21 cellular contexts compared by ENCODE assay signal in the genomic region with DNA sequence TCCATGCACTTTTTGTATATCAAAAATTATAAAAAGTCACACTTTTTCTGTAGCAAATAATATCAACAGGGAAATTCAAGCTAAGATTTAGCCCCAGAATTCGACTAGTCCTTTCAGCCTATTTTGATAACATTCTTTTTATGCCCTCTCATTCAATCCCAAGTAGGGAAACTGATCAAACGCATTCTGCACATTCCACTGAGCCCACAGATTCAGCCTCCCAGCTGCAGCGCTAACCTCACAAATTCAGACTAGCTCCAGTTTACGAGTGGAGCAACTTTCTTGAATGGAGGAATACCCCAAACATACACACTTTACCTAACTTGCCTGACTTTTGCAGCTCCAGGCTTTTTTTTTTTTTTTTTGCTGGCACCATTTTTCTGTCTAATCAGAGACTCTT.
DNase-seq lines count a peak whose midpoint lies in the region; ATAC-seq, FAIRE-seq and TF ChIP-seq lines count a peak whose summit lies in the region.
"Had no signal": no experiment of that assay in that cellular context is flagged by ENCODE, and none has a peak within 500 bp of the region (broad histone marks: within the 10 kb centered on the region; RNA-seq: fewer than 3 reads in every experiment).

No MANE protein-coding gene starts in this region.

- H3K4me3 ChIP-seq in GM23338 = no peak overlapping the region
- no peak overlapping the region for H3K4me3 ChIP-seq in astrocyte (ENCODE audit: insufficient read depth, low read depth, low read length)
- H3K4me3 ChIP-seq in mesendoderm (ENCODE audit: low read length) = no peak overlapping the region
- no peak overlapping the region for H3K4me3 ChIP-seq in breast epithelium

- H3K4me2 ChIP-seq in GM23338 (peak overlapping the region; percentile 12), astrocyte (ENCODE audit: low read length) (no peak overlapping the region), mesendoderm (ENCODE audit: low read length) (no peak overlapping the region)

- no peak overlapping the region for H2BK5ac ChIP-seq in mesendoderm (ENCODE audit: low read length)

- H2BK120ac ChIP-seq in mesendoderm (ENCODE audit: low read depth, low read length) = no peak overlapping the region

- peaks cover 27% of the 10 kb centered on the region for H3K4me1 ChIP-seq in GM23338 (ENCODE audit: insufficient read depth)
- H3K4me1 ChIP-seq in astrocyte (ENCODE audit: insufficient read depth, low read length) = no peaks in the 10 kb centered on the region
- H3K4me1 ChIP-seq in mesendoderm (ENCODE audit: control insufficient read depth, low read depth, low read length) = peaks cover 8% of the 10 kb centered on the region
- H3K4me1 ChIP-seq in breast epithelium = no peaks in the 10 kb centered on the region

- FAIRE-seq in astrocyte (lab: Jason Lieb, UNC) (no peak), urothelium cell line (lab: Jason Lieb, UNC) (no peak)
- FAIRE-seq: A204.1, D721Med, GM12892, H54 had no signal

- TF ChIP-seq POLR2A in breast epithelium (IDR thresholded peaks at IDR 0.05) = no peak

- H3K4me1 Mint-ChIP-seq in GM23338 (peaks cover 29% of the 10 kb centered on the region), astrocyte (ENCODE audit: low read depth, unreplicated experiment) (peaks cover 17% of the 10 kb centered on the region)
- H3K4me1 Mint-ChIP-seq: B cell, CD14-positive monocyte, IgD-negative memory B cell had no signal

- H2BK15ac ChIP-seq in mesendoderm (replicated peaks; ENCODE audit: low read depth) = no peak overlapping the region

- intact Hi-C loops in breast epithelium (cut with DNase I; ENCODE audit: low total_unique reads) = no loop called here

- ATAC-seq in GM23338 = peak; percentile 45
- ATAC-seq in HG03457 (IDR thresholded peaks at IDR 0.05; ENCODE audit: unreplicated experiment) = no peak
- ATAC-seq: CD8-positive, alpha-beta T cell; HCT116 had no signal

- WGBS in mesendoderm (ENCODE audit: extremely low coverage, insufficient coverage, low lambda C conversion rate) = no CpG with 5 or more reads among the region's 4 CpGs

- no peak overlapping the region for H2AFZ ChIP-seq in GM23338
- H2AFZ ChIP-seq in astrocyte (ENCODE audit: low read depth, low read length) = no peak overlapping the region

- TF ChIP-seq CTCF in GM23338 (conservative IDR thresholded peaks at IDR 0.05; ENCODE audit: low read depth in 2 of 2) = no peak
- no peak for TF ChIP-seq CTCF in astrocyte (IDR thresholded peaks at IDR 0.05; ENCODE audit: insufficient read depth, low read depth, low read length)
- TF ChIP-seq CTCF in breast epithelium (IDR thresholded peaks at IDR 0.05) = no peak

- H3K9me3 ChIP-seq in astrocyte (ENCODE audit: insufficient read depth, low read depth, low read length) = no peaks in the 10 kb centered on the region
- H3K9me3 ChIP-seq in breast epithelium = no peaks in the 10 kb centered on the region

- H3K9ac ChIP-seq in astrocyte (ENCODE audit: low read length) (no peak overlapping the region), mesendoderm (ENCODE audit: low read length) (no peak overlapping the region)

- H3K27ac ChIP-seq in GM23338 (ENCODE audit: low read depth) (no peak overlapping the region), astrocyte (ENCODE audit: low read depth, low read length) (no peak overlapping the region), mesendoderm (ENCODE audit: low read depth, low read length) (no peak overlapping the region), breast epithelium (no peak overlapping the region)

- peaks cover 4% of the 10 kb centered on the region; the same call in 1 of the 2 replicates for H4K20me1 ChIP-seq in GM23338 (replicated peaks; ENCODE audit: insufficient read depth)
- no peaks in the 10 kb centered on the region for H4K20me1 ChIP-seq in astrocyte (ENCODE audit: insufficient read depth, low read length)

- H3K27me3 Mint-ChIP-seq in GM23338 (ENCODE audit: insufficient read depth, low read depth, poor library complexity) = peaks cover 6% of the 10 kb centered on the region
- H3K27me3 Mint-ChIP-seq in astrocyte (ENCODE audit: low read depth, unreplicated experiment) = no peaks in the 10 kb centered on the region
- H3K27me3 Mint-ChIP-seq: IgD-negative memory B cell had no signal

- H3K4me3 Mint-ChIP-seq in GM23338 (no peak overlapping the region), astrocyte (ENCODE audit: unreplicated experiment) (no peak overlapping the region)
- H3K4me3 Mint-ChIP-seq: B cell; CD14-positive monocyte; CD8-positive, alpha-beta T cell; IgD-negative memory B cell had no signal

- 0 out of 2 replicates have a peak, but pooled peaks cover 2% of the 10 kb centered on the region for H3K79me2 ChIP-seq in GM23338 (replicated peaks; ENCODE audit: insufficient read depth)
- H3K79me2 ChIP-seq in astrocyte (ENCODE audit: insufficient read depth, low read length) = no peaks in the 10 kb centered on the region
- no peaks in the 10 kb centered on the region for H3K79me2 ChIP-seq in mesendoderm (ENCODE audit: control insufficient read depth, insufficient read depth, low read length)

- no peak overlapping the region for H3K23ac ChIP-seq in mesendoderm (ENCODE audit: low read length)

- H3K36me3 ChIP-seq in GM23338 (ENCODE audit: insufficient read depth) (no peaks in the 10 kb centered on the region), astrocyte (ENCODE audit: insufficient read depth, low read length) (no peaks in the 10 kb centered on the region), mesendoderm (ENCODE audit: control insufficient read depth, insufficient read depth, low read length) (no peaks in the 10 kb centered on the region), breast epithelium (no peaks in the 10 kb centered on the region)

- no peaks in the 10 kb centered on the region for H3K79me1 ChIP-seq in mesendoderm (ENCODE audit: low read length)

- H3K27me3 ChIP-seq in GM23338 (ENCODE audit: insufficient read depth) (no peaks in the 10 kb centered on the region), astrocyte (ENCODE audit: insufficient read depth, low read length) (peaks cover 2% of the 10 kb centered on the region), mesendoderm (ENCODE audit: insufficient read depth, low read length, poor library complexity) (no peaks in the 10 kb centered on the region), breast epithelium (no peaks in the 10 kb centered on the region)

- H3K9me2 ChIP-seq in GM23338 (ENCODE audit: insufficient read depth) = peaks cover 5% of the 10 kb centered on the region

- H3K56ac ChIP-seq in mesendoderm (ENCODE audit: low read length) = no peak overlapping the region

- H3K9me3 Mint-ChIP-seq in GM23338 (peaks cover 11% of the 10 kb centered on the region; the same call in 2 of the 3 replicates), astrocyte (ENCODE audit: unreplicated experiment) (peaks cover 13% of the 10 kb centered on the region)

- no peak overlapping the region for H4K8ac ChIP-seq in mesendoderm (ENCODE audit: low read depth, low read length)

- H3K4ac ChIP-seq in mesendoderm (ENCODE audit: low read depth, low read length) = no peak overlapping the region

- no peak overlapping the region; the same call in 1 of the 2 replicates for H3K27ac Mint-ChIP-seq in GM23338
- H3K27ac Mint-ChIP-seq in astrocyte (ENCODE audit: unreplicated experiment) = peak overlapping the region; percentile 23
- H3K27ac Mint-ChIP-seq: B cell; CD14-positive monocyte; CD8-positive, alpha-beta T cell; IgD-negative memory B cell had no signal

- no peak overlapping the region for H4K5ac ChIP-seq in mesendoderm (ENCODE audit: low read length)

- no peaks in the 10 kb centered on the region for H3F3A ChIP-seq in GM23338 (replicated peaks; ENCODE audit: low read depth)

- no peak overlapping the region for H3K18ac ChIP-seq in mesendoderm (ENCODE audit: low read length)

- H3K36me3 Mint-ChIP-seq in GM23338 (ENCODE audit: low read depth) (peaks cover 25% of the 10 kb centered on the region), astrocyte (ENCODE audit: low read depth, unreplicated experiment) (peaks cover 4% of the 10 kb centered on the region)
- H3K36me3 Mint-ChIP-seq: CD14-positive monocyte; CD8-positive, alpha-beta T cell had no signal

- H2AK5ac ChIP-seq in mesendoderm (ENCODE audit: low read length) = no peak overlapping the region

- DNase-seq in GM23338 (ENCODE audit: low spot score) (peak; percentile 64), astrocyte (ENCODE audit: low read depth) (no peak), mesendoderm (peak; percentile 38), urothelium cell line (ENCODE audit: low spot score) (peak; percentile 11), breast epithelium (ENCODE audit: low spot score in 2 of 2) (no peak), NCI-H524 treated with DMSO at 0.1 percent for 48 hours (lab: John Stamatoyannopoulos, UW) (no peak)
- DNase-seq: CD8-positive, alpha-beta T cell; COR-L47; DMS153; DMS79 treated with DMSO at 0.1 percent for 48 hours; EL; GDM1 had no signal

TF ChIP-seq in GM23338, 12 proteins besides CTCF, POLR2A, EP300 and RAD21 (continues in another document):
- TF ChIP-seq EZH2phosphoT487 (IDR thresholded peaks at IDR 0.05; ENCODE audit: unreplicated experiment) = no peak
- no peak for TF ChIP-seq CREB1 (CRISPR knock-in tag; IDR thresholded peaks at IDR 0.05; ENCODE audit: low read depth)
- TF ChIP-seq, protein P1, sequence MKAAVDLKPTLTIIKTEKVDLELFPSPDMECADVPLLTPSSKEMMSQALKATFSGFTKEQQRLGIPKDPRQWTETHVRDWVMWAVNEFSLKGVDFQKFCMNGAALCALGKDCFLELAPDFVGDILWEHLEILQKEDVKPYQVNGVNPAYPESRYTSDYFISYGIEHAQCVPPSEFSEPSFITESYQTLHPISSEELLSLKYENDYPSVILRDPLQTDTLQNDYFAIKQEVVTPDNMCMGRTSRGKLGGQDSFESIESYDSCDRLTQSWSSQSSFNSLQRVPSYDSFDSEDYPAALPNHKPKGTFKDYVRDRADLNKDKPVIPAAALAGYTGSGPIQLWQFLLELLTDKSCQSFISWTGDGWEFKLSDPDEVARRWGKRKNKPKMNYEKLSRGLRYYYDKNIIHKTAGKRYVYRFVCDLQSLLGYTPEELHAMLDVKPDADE (IDR thresholded peaks at IDR 0.05) = no peak

Comparison
In these comparisons a context has a peak if more than half of its experiments do, and no peak if none do; other contexts are left out.
1. DNase-seq: peak in GM23338 (single experiment), mesendoderm (single experiment) and urothelium cell line (single experiment); none in astrocyte (single experiment), breast epithelium (0 of 2) and NCI-H524 treated with DMSO at 0.1 percent for 48 hours (single experiment).